2 cellular contexts compared by ENCODE assay signal in the genomic region with DNA sequence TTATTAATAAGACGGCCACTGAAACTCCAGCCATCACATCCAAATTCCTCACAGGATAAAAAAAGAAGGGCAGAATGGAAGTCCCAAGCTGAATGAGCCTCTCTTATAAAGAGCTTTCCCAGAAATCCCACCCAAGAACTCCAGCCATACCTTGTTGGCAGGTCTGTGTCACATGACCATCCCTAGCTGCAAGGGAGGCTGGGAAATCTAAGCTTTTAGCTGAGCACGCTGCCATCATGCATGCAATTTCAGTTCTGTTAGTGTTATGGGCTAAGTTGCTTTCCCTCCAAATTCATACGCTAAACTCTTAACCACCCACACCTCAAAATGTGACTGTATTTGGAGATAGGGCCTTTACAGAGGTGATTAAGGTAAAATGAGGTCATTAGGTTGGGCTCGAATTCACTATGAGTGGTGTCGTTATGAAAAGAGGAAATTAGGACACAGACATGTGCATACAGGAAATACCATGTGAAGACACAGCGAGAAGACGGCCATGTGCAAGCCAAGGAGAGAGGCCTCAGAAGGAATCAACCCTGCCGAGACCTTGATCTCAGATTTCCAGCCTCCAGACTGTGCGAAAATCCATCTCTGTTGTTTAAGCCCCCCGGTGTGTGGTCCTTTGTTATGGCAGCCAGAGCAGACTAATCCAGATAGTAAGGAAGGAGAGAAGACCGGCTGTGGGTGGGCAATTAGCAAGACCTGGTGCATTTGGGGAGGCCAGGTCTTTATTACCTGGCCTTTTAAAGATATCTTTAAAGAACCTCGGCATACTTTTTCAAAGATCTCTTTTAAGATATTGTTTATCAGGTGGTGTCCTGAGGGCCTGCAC.
TF ChIP-seq lines count a peak whose summit lies in the region.

No MANE protein-coding gene starts in this region.

TF ChIP-seq in HepG2, 621 proteins besides CTCF, POLR2A, EP300 and RAD21:
- TF ChIP-seq ZNF570 (CRISPR knock-in tag; IDR thresholded peaks at IDR 0.05; ENCODE audit: borderline replicate concordance) = no peak
- peak; percentile 22; the same call in 1 of the 2 replicates for TF ChIP-seq MNT (IDR thresholded peaks at IDR 0.05)
- no peak for TF ChIP-seq CENPT (CRISPR knock-in tag; IDR thresholded peaks at IDR 0.05; ENCODE audit: low read depth)
TF ChIP-seq in HepG2: peak in this region for 1.

TF ChIP-seq in H1, 55 proteins besides CTCF, POLR2A, EP300 and RAD21:
- TF ChIP-seq, protein P1, sequence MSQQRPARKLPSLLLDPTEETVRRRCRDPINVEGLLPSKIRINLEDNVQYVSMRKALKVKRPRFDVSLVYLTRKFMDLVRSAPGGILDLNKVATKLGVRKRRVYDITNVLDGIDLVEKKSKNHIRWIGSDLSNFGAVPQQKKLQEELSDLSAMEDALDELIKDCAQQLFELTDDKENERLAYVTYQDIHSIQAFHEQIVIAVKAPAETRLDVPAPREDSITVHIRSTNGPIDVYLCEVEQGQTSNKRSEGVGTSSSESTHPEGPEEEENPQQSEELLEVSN (IDR thresholded peaks at IDR 0.05) = peak; percentile 61; the same call in 1 of the 2 replicates
- no peak for TF ChIP-seq RNF2 (IDR thresholded peaks at IDR 0.05; ENCODE audit: borderline replicate concordance, low read depth, low read length, missing control alignments, poor library complexity, severe bottlenecking)
